Comparison of ENCODE assay signal across 27 cellular contexts in the genomic region with DNA sequence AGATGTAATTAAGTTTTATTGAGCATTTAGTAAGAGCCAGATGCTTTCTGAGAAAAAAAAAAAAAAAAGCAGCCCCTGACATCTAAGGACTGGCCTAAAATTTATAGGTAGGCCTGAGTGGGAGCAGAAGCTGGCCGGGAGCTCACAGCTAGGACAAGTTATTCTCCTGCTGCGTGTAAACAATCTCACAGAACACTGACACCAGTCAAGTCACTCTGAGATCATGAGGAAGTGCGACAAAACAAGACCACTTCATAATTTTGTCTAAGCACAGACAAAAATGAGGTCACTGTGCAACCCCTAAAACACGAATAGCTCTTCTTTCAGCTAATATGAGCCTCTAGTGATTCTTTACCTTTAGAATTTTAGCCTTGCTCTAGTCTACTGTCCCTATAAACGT. TPM values are rescaled to one million over a fixed set of nuclear protein-coding genes. Genes with fewer than 3 reads are reported as not detected.
"Had no signal": no experiment of that assay in that cellular context is flagged by ENCODE, and none has a peak within 500 bp of the region (broad histone marks: within the 10 kb centered on the region; RNA-seq: fewer than 3 reads in every experiment).

No MANE protein-coding gene starts in this region.

- H3K4me3 ChIP-seq: esophagus muscularis mucosa, gastroesophageal sphincter, heart left ventricle, hepatocyte, left lung, ovary, psoas muscle, skin epidermis, spleen, thoracic aorta, tibial nerve, upper lobe of left lung had no signal

- H3K4me1 ChIP-seq: foreskin keratinocyte, gastroesophageal sphincter, psoas muscle had no signal

- H3K27me3 ChIP-seq: esophagus muscularis mucosa, gastroesophageal sphincter, heart left ventricle, hepatocyte, left lung, ovary, spleen, tibial nerve, upper lobe of left lung had no signal

- H3K9me3 ChIP-seq: esophagus muscularis mucosa, gastroesophageal sphincter, heart left ventricle, left lung, ovary, psoas muscle, spleen, thoracic aorta, tibial nerve, upper lobe of left lung had no signal

- H2AFZ ChIP-seq: hepatocyte had no signal

- DNase-seq: effector memory CD4-positive, alpha-beta T cell; foreskin keratinocyte; heart left ventricle; kidney; left lung; mesendoderm; midbrain; naive thymus-derived CD4-positive, alpha-beta T cell; occipital lobe; ovary; psoas muscle; right cardiac atrium; spleen; stimulated activated naive B cell treated with anti-CD40 and anti-IgM and Interleukin-4, amounts not matched to agents 10 μg/mL and 1 μg/mL and 100 μg/mL, for 72 hours; upper lobe of left lung had no signal

- H3K27ac ChIP-seq: esophagus muscularis mucosa, foreskin keratinocyte, gastroesophageal sphincter, hepatocyte, left lung, ovary, psoas muscle, skin epidermis, thoracic aorta, upper lobe of left lung had no signal

- H3K27ac Mint-ChIP-seq: nephron; stimulated activated naive B cell treated with anti-CD40 and anti-IgM and Interleukin-4, amounts not matched to agents 10 μg/mL and 1 μg/mL and 100 μg/mL, for 72 hours; stimulated activated naive CD8-positive, alpha-beta T cell treated with anti-CD3 and anti-CD28 coated beads, Interleukin-15, Interleukin-2, amounts not matched to agents 100 ng/mL and 50 ng/mL, for 24 hours had no signal

- H3K4me3 Mint-ChIP-seq: naive thymus-derived CD4-positive, alpha-beta T cell; nephron; stimulated activated naive B cell treated with anti-CD40 and anti-IgM and Interleukin-4, amounts not matched to agents 10 μg/mL and 1 μg/mL and 100 μg/mL, for 72 hours; stimulated activated naive CD8-positive, alpha-beta T cell treated with anti-CD3 and anti-CD28 coated beads, Interleukin-15, Interleukin-2, amounts not matched to agents 100 ng/mL and 50 ng/mL, for 24 hours had no signal

- H3K27me3 Mint-ChIP-seq: stimulated activated naive B cell treated with anti-CD40 and anti-IgM and Interleukin-4, amounts not matched to agents 10 μg/mL and 1 μg/mL and 100 μg/mL, for 72 hours had no signal

- H3K79me2 ChIP-seq: hepatocyte had no signal

- H3K36me3 ChIP-seq: esophagus muscularis mucosa, gastroesophageal sphincter, heart left ventricle, left lung, ovary, spleen, thoracic aorta, tibial nerve, upper lobe of left lung had no signal

- H3K9me3 Mint-ChIP-seq: naive thymus-derived CD4-positive, alpha-beta T cell; nephron; stimulated activated naive B cell treated with anti-CD40 and anti-IgM and Interleukin-4, amounts not matched to agents 10 μg/mL and 1 μg/mL and 100 μg/mL, for 72 hours; stimulated activated naive CD8-positive, alpha-beta T cell treated with anti-CD3 and anti-CD28 coated beads, Interleukin-15, Interleukin-2, amounts not matched to agents 100 ng/mL and 50 ng/mL, for 24 hours had no signal

- FAIRE-seq: endothelial cell of umbilical vein, kidney, urothelium cell line had no signal

- H3K36me3 Mint-ChIP-seq: stimulated activated naive B cell treated with anti-CD40 and anti-IgM and Interleukin-4, amounts not matched to agents 10 μg/mL and 1 μg/mL and 100 μg/mL, for 72 hours had no signal

- H3K4me2 ChIP-seq: hepatocyte had no signal

RNA-seq across cellular contexts. Expression of a gene that starts 15.3 kb away (rescaled TPM):
- total RNA-seq: lung microvascular endothelial cell had no signal
- polyA plus RNA-seq: fibroblast of lung; naive thymus-derived CD4-positive, alpha-beta T cell had no signal
